In genomic region chr15:77012868-77013267, GRCh38 we compare ENCODE assay signal across 14 cellular contexts. TPM values are rescaled to one million over a fixed set of nuclear protein-coding genes. Genes with fewer than 3 reads are reported as not detected.
DNase-seq lines count a peak whose midpoint lies in the region; ATAC-seq lines count a peak whose summit lies in the region.
"Had no signal": no experiment of that assay in that cellular context is flagged by ENCODE, and none has a peak within 500 bp of the region (broad histone marks: within the 10 kb centered on the region; RNA-seq: fewer than 3 reads in every experiment).

No MANE protein-coding gene starts in this region.

- H3K36me3 Mint-ChIP-seq in activated CD4-positive, alpha-beta T cell treated with anti-CD3 and anti-CD28 coated beads for 36 hours (ENCODE audit: low read depth) = peaks cover 33% of the 10 kb centered on the region
- peaks cover 44% of the 10 kb centered on the region for H3K36me3 Mint-ChIP-seq in activated naive CD8-positive, alpha-beta T cell treated with anti-CD3 and anti-CD28 coated beads for 36 hours

- peaks cover 89% of the 10 kb centered on the region for H3K4me1 Mint-ChIP-seq in activated CD4-positive, alpha-beta T cell treated with anti-CD3 and anti-CD28 coated beads for 36 hours
- peaks cover 85% of the 10 kb centered on the region for H3K4me1 Mint-ChIP-seq in activated naive CD8-positive, alpha-beta T cell treated with anti-CD3 and anti-CD28 coated beads for 36 hours

- DNase-seq in activated CD4-positive, alpha-beta T cell treated with anti-CD3 and anti-CD28 coated beads for 36 hours = peak; percentile 64
- no peak for DNase-seq in activated CD4-positive, alpha-beta T cell treated with anti-CD3 and anti-CD28 coated beads for 48 hours
- DNase-seq in T-helper 22 cell (ENCODE audit: low read depth) (peak; percentile 26), caudate nucleus (lab: John Stamatoyannopoulos, UW) (no peak)
- DNase-seq in activated naive CD8-positive, alpha-beta T cell treated with anti-CD3 and anti-CD28 coated beads for 36 hours = peak; percentile 56
- peak in 4 of 6 experiments; percentile 13 to 46 (median 25) for DNase-seq in stimulated activated naive CD4-positive, alpha-beta T cell (lab: John Stamatoyannopoulos, UW)
- DNase-seq: DMS53, Kasumi-1, retina, T1000, trophoblast cell had no signal

- peak overlapping the region; percentile 90 for H3K27ac Mint-ChIP-seq in activated CD4-positive, alpha-beta T cell treated with anti-CD3 and anti-CD28 coated beads for 36 hours
- H3K27ac Mint-ChIP-seq in activated naive CD8-positive, alpha-beta T cell treated with anti-CD3 and anti-CD28 coated beads for 36 hours = peak overlapping the region; percentile 84

- no peak overlapping the region for H3K27ac ChIP-seq in caudate nucleus (ENCODE audit: low read depth, low read length)
- H3K27ac ChIP-seq: coronary artery had no signal

- H3K4me3 Mint-ChIP-seq in activated CD4-positive, alpha-beta T cell treated with anti-CD3 and anti-CD28 coated beads for 36 hours = peak overlapping the region; percentile 54
- peak overlapping the region; percentile 51 for H3K4me3 Mint-ChIP-seq in activated naive CD8-positive, alpha-beta T cell treated with anti-CD3 and anti-CD28 coated beads for 36 hours

- no peaks in the 10 kb centered on the region for H3K27me3 Mint-ChIP-seq in activated CD4-positive, alpha-beta T cell treated with anti-CD3 and anti-CD28 coated beads for 36 hours
- no peaks in the 10 kb centered on the region for H3K27me3 Mint-ChIP-seq in activated naive CD8-positive, alpha-beta T cell treated with anti-CD3 and anti-CD28 coated beads for 36 hours

- CTCF ChIA-PET in activated CD4-positive, alpha-beta T cell treated with anti-CD3 and anti-CD28 coated beads for 36 hours (lab: Charles Lee) = interaction anchor here (0.6 to 2.7 kb wide), 9 partner anchors 9 to 117 kb away, joined by 3 to 13 read pairs (median 5); no protein-coding TSS in a partner anchor

- peak; percentile 39 for ATAC-seq in activated CD4-positive, alpha-beta T cell treated with anti-CD3 and anti-CD28 coated beads for 36 hours
- ATAC-seq in HG03457 (IDR thresholded peaks at IDR 0.05; ENCODE audit: unreplicated experiment) = no peak
- no peak for ATAC-seq in GM21390 (IDR thresholded peaks at IDR 0.05; ENCODE audit: unreplicated experiment)

- intact Hi-C loops in activated CD4-positive, alpha-beta T cell treated with anti-CD3 and anti-CD28 coated beads for 36 hours (cut with DNase I, micrococcal nuclease) = loop anchor here (1.0 to 5.0 kb wide), 5 partner anchors 8 to 36 kb away; no protein-coding TSS in a partner anchor

- POLR2A ChIA-PET in activated CD4-positive, alpha-beta T cell treated with anti-CD3 and anti-CD28 coated beads for 36 hours (lab: Charles Lee) = interaction anchor here (0.8 to 1.9 kb wide), 2 partner anchors 15 to 25 kb away, joined by 4 to 7 read pairs; no protein-coding TSS in a partner anchor

- no peaks in the 10 kb centered on the region for H3K9me3 Mint-ChIP-seq in activated CD4-positive, alpha-beta T cell treated with anti-CD3 and anti-CD28 coated beads for 36 hours (ENCODE audit: low read depth)
- no peaks in the 10 kb centered on the region for H3K9me3 Mint-ChIP-seq in activated naive CD8-positive, alpha-beta T cell treated with anti-CD3 and anti-CD28 coated beads for 36 hours

RNA-seq across cellular contexts. Expression of gene PSTPIP1, which starts 17.9 kb away (rescaled TPM):
- 100 to 1,000 TPM; 100 to 125 TPM for total RNA-seq in activated CD4-positive, alpha-beta T cell treated with anti-CD3 and anti-CD28 coated beads for 36 hours
- total RNA-seq in activated naive CD8-positive, alpha-beta T cell treated with anti-CD3 and anti-CD28 coated beads for 36 hours = 10 to 100 TPM; 93.4 to 94.5 TPM

RNA-seq across cellular contexts. Expression of gene TSPAN3, which starts 58.0 kb away (rescaled TPM):
- total RNA-seq in activated CD4-positive, alpha-beta T cell treated with anti-CD3 and anti-CD28 coated beads for 36 hours = 10 to 100 TPM; 26.2 to 28.4 TPM
- total RNA-seq in activated naive CD8-positive, alpha-beta T cell treated with anti-CD3 and anti-CD28 coated beads for 36 hours = 10 to 100 TPM; 40.6 to 43.1 TPM

Comparison
In these comparisons a context has a peak if more than half of its experiments do, and no peak if none do; other contexts are left out.
1. DNase-seq: peak in activated CD4-positive, alpha-beta T cell treated with anti-CD3 and anti-CD28 coated beads for 36 hours (single experiment), T-helper 22 cell (single experiment), activated naive CD8-positive, alpha-beta T cell treated with anti-CD3 and anti-CD28 coated beads for 36 hours (single experiment) and stimulated activated naive CD4-positive, alpha-beta T cell (4 of 6); none in activated CD4-positive, alpha-beta T cell treated with anti-CD3 and anti-CD28 coated beads for 48 hours (single experiment) and caudate nucleus (0 of 61).